10 cellular contexts compared by ENCODE assay signal in genomic region chr12:7677432-7677888, GRCh38. TPM values are rescaled to one million over a fixed set of nuclear protein-coding genes. Genes with fewer than 3 reads are reported as not detected.
DNase-seq lines count a peak whose midpoint lies in the region; ATAC-seq, FAIRE-seq and TF ChIP-seq lines count a peak whose summit lies in the region.
"Not testable (repeated sequence)": the region's sequence is repeated elsewhere in the genome, so short reads cannot be mapped to it uniquely, and the experiment has no call there.
"Had no signal": no experiment of that assay in that cellular context is flagged by ENCODE, and none has a peak within 500 bp of the region (broad histone marks: within the 10 kb centered on the region; RNA-seq: fewer than 3 reads in every experiment).

No MANE protein-coding gene starts in this region.

- 33 to 43% methylated on average over 9 of the region's 9 CpGs for WGBS in heart right ventricle, 2 donors

- not testable (repeated sequence) for H3K27ac Mint-ChIP-seq in MCF 10A (ENCODE audit: low read depth, unreplicated experiment); nephron

- H3K4me3 ChIP-seq in DND-41 (ENCODE audit: low read depth in 1 of 2, low read length in 2 of 2), result not testable (repeated sequence)
- H3K4me3 ChIP-seq in heart right ventricle, result peak overlapping the region in 1 of 10 donors; percentile 7

- CTCF ChIA-PET in MCF 10A (lab: Yijun Ruan, JAX), result interaction anchor here (0.9 to 7.4 kb wide), 7 partner anchors 9 to 130 kb away, joined by 3 to 86 read pairs (median 4); no protein-coding TSS in a partner anchor

- not testable (repeated sequence) for H3K4me3 Mint-ChIP-seq in MCF 10A (ENCODE audit: unreplicated experiment); nephron

- not testable (repeated sequence) for H3K27me3 Mint-ChIP-seq in MCF 10A (ENCODE audit: insufficient read depth, unreplicated experiment); nephron (ENCODE audit: low read depth)

- H3K79me2 ChIP-seq in DND-41 (ENCODE audit: insufficient read depth, low read length), result not testable (repeated sequence)

- ATAC-seq in DND-41 (ENCODE audit: insufficient read depth, low read depth), result peak; percentile 58; the same call in 2 of the 3 replicates
- peak in 2 of 8 donors; percentile 34 to 67 for ATAC-seq in heart right ventricle

- H3K27me3 ChIP-seq in DND-41 (ENCODE audit: insufficient read depth, low read length, poor library complexity), result not testable (repeated sequence)
- peaks cover 0 to 19% (median 8%) of the 10 kb centered on the region in 7 donors for H3K27me3 ChIP-seq in heart right ventricle

- H3K36me3 Mint-ChIP-seq in MCF 10A (ENCODE audit: insufficient read depth, unreplicated experiment); nephron (ENCODE audit: low read depth): not testable (repeated sequence)

- H3K36me3 ChIP-seq in DND-41 (ENCODE audit: insufficient read depth, low read length); heart right ventricle: not testable (repeated sequence)

- TF ChIP-seq CTCF in DND-41 (IDR thresholded peaks at IDR 0.05; ENCODE audit: borderline replicate concordance, extremely low read depth, low read length, poor library complexity, severe bottlenecking) (peak; percentile 50), MCF 10A (IDR thresholded peaks at IDR 0.05; ENCODE audit: unreplicated experiment) (peak; percentile 21), heart right ventricle (IDR thresholded peaks at IDR 0.05) (peak in 7 of 9 donors; percentile 14 to 60 (median 51)), nephron (IDR thresholded peaks at IDR 0.05; ENCODE audit: unreplicated experiment in 3 of 3) (peak; percentile 46 to 56 (median 47))

- POLR2A ChIA-PET in MCF 10A (lab: Yijun Ruan, JAX), result not testable (repeated sequence)

- peak; percentile 82 for FAIRE-seq in TTC549 (lab: Jason Lieb, UNC)

- not testable (repeated sequence) for H3K9me3 Mint-ChIP-seq in MCF 10A (ENCODE audit: unreplicated experiment); nephron

- H4K20me1 ChIP-seq in DND-41 (ENCODE audit: insufficient read depth, low read length), result not testable (repeated sequence)

- not testable (repeated sequence) for H3K27ac ChIP-seq in DND-41 (ENCODE audit: low read length); heart right ventricle

- H2AFZ ChIP-seq in DND-41 (ENCODE audit: low read depth, low read length), result not testable (repeated sequence)

- H3K4me1 ChIP-seq in DND-41 (ENCODE audit: insufficient read depth, low read length); heart right ventricle: not testable (repeated sequence)

- not testable (repeated sequence) for H3K9me3 ChIP-seq in DND-41 (ENCODE audit: insufficient read depth, low read length, severe bottlenecking); heart right ventricle

- not testable (repeated sequence) for H3K4me1 Mint-ChIP-seq in MCF 10A (ENCODE audit: insufficient read depth, unreplicated experiment); nephron

- not testable (repeated sequence) for BruUV-seq in MCF 10A (replicated peaks; lab: Mats Ljungman, UMichigan)

- intact Hi-C loops in MCF 10A (cut with micrococcal nuclease) (loop anchor here (1.0 kb wide), 1 partner anchor 130 kb away; no protein-coding TSS in a partner anchor), heart right ventricle (cut with DNase I) (loop anchor here (1.0 to 10.0 kb wide), 5 partner anchors 127 to 130 kb away; no protein-coding TSS in a partner anchor)

- not testable (repeated sequence) for H3K4me2 ChIP-seq in DND-41 (ENCODE audit: insufficient read depth, low read length)

- DNase-seq in DND-41, heart right ventricle: not testable (repeated sequence)
- DNase-seq in HPDE6-E6E7 (ENCODE audit: extremely low spot score), result peak; percentile 10
- peak; percentile 28 to 75 for DNase-seq in NCI-H524 (lab: John Stamatoyannopoulos, UW)
- DNase-seq in MCF 10A (ENCODE audit: unreplicated experiment), result peak; percentile 54

- H3K9ac ChIP-seq in DND-41 (ENCODE audit: low read depth, low read length), result not testable (repeated sequence)

RNA-seq across cellular contexts. Expression of gene APOBEC1, which starts 11.8 kb away (rescaled TPM):
- total RNA-seq in MCF 10A (2022) (not detected in 2 replicates), heart right ventricle (not detected)
- not detected for polyA plus RNA-seq in heart right ventricle
- total RNA-seq: cardiac septum, lower leg skin, urinary bladder had no signal
- polyA plus RNA-seq: urinary bladder had no signal

RNA-seq across cellular contexts. Expression of gene GDF3, which starts 18.1 kb away (rescaled TPM):
- total RNA-seq in MCF 10A (2022), result not detected in 2 replicates
- total RNA-seq in heart right ventricle, result under 1 TPM in 3 of 10 donors, not detected in 7; 0.20 to 0.25 (median 0.21) TPM
- polyA plus RNA-seq in heart right ventricle, result under 1 TPM; 0.22 to 0.36 TPM
- total RNA-seq: lower leg skin, urinary bladder had no signal

RNA-seq across cellular contexts. Expression of gene DPPA3, which starts 33.8 kb away (rescaled TPM):
- total RNA-seq in MCF 10A (2022), result not detected in 2 replicates
- not detected for total RNA-seq in heart right ventricle
- not detected for polyA plus RNA-seq in heart right ventricle
- total RNA-seq: cardiac septum, lower leg skin, urinary bladder had no signal
- polyA plus RNA-seq: urinary bladder had no signal
